ENCODE assay signal across 8 cellular contexts in genomic region chr1:84433253-84434080, GRCh38. TPM values are rescaled to one million over a fixed set of nuclear protein-coding genes. Genes with fewer than 3 reads are reported as not detected.
DNase-seq lines count a peak whose midpoint lies in the region; ATAC-seq and TF ChIP-seq lines count a peak whose summit lies in the region.

No MANE protein-coding gene starts in this region.

- no peaks in the 10 kb centered on the region for H3K36me3 Mint-ChIP-seq in activated CD4-positive, alpha-beta T cell treated with anti-CD3 and anti-CD28 coated beads for 36 hours (ENCODE audit: low read depth)

- TF ChIP-seq CTCF in VCaP (conservative IDR thresholded peaks at IDR 0.05), result peak; percentile 88
- TF ChIP-seq CTCF in right lobe of liver (IDR thresholded peaks at IDR 0.05), result peak; percentile 71 to 79 (median 78)

- H3K27me3 ChIP-seq in right lobe of liver, result no peaks in the 10 kb centered on the region

- peak overlapping the region in 1 of 3 donors; percentile 23 for H3K4me3 ChIP-seq in right lobe of liver

- peak; percentile 65 for DNase-seq in activated CD4-positive, alpha-beta T cell treated with anti-CD3 and anti-CD28 coated beads for 36 hours
- DNase-seq in activated CD4-positive, alpha-beta T cell treated with anti-CD3 and anti-CD28 coated beads for 1 hour, result no peak
- DNase-seq in NCI-H2196 treated with DMSO at 0.1 percent for 48 hours (lab: John Stamatoyannopoulos, UW; ENCODE audit: unreplicated experiment) (peak; percentile 88), dermis blood vessel endothelial cell (peak; percentile 90), right lobe of liver (peak in 2 of 3 donors; percentile 31 to 56)
- DNase-seq in stimulated activated CD8-positive, alpha-beta memory T cell treated with anti-CD3 and anti-CD28 coated beads, Interleukin-7, amount 100 ng/mL, for 1 hour (ENCODE audit: low read depth in 2 of 2), result peak; percentile 9 to 23

- no peaks in the 10 kb centered on the region for H3K9me3 ChIP-seq in right lobe of liver

- H3K4me1 ChIP-seq in right lobe of liver, result peaks cover 0 to 8% (median 3%) of the 10 kb centered on the region in 4 donors

- H3K27ac ChIP-seq in VCaP, result peak overlapping the region; percentile 93
- no peak overlapping the region for H3K27ac ChIP-seq in right lobe of liver

- POLR2A ChIA-PET in activated CD4-positive, alpha-beta T cell treated with anti-CD3 and anti-CD28 coated beads for 36 hours (lab: Charles Lee), result interaction anchor here (0.9 kb wide), 1 partner anchor 186 kb away, joined by 4 read pairs; no protein-coding TSS in a partner anchor

- no peaks in the 10 kb centered on the region for H3K36me3 ChIP-seq in right lobe of liver

- H3K9me3 Mint-ChIP-seq in activated CD4-positive, alpha-beta T cell treated with anti-CD3 and anti-CD28 coated beads for 36 hours (ENCODE audit: low read depth), result peaks cover 5% of the 10 kb centered on the region

- H3K27me3 Mint-ChIP-seq in activated CD4-positive, alpha-beta T cell treated with anti-CD3 and anti-CD28 coated beads for 36 hours, result no peaks in the 10 kb centered on the region

- no peak for TF ChIP-seq POLR2A in right lobe of liver (IDR thresholded peaks at IDR 0.05)

- 12% methylated on average over 11 of the region's 11 CpGs for WGBS in right lobe of liver (ENCODE audit: insufficient coverage, low coverage, low lambda C conversion rate, missing lambda C conversion rate)

- peaks cover 18% of the 10 kb centered on the region for H3K4me1 Mint-ChIP-seq in activated CD4-positive, alpha-beta T cell treated with anti-CD3 and anti-CD28 coated beads for 36 hours

- ATAC-seq in activated CD4-positive, alpha-beta T cell treated with anti-CD3 and anti-CD28 coated beads for 36 hours, result peak; percentile 76
- ATAC-seq in HG02973 (IDR thresholded peaks at IDR 0.05; ENCODE audit: unreplicated experiment) (peak; percentile 68), right lobe of liver (peak; percentile 88 to 92 (median 90))

- CTCF ChIA-PET in activated CD4-positive, alpha-beta T cell treated with anti-CD3 and anti-CD28 coated beads for 36 hours (lab: Charles Lee), result interaction anchor here (0.6 to 7.8 kb wide), 24 partner anchors 9 to 504 kb away, joined by 3 to 74 read pairs (median 4); partner anchors contain the start of genes PRKACB and RPF1

- peak overlapping the region; percentile 48 for H3K4me3 Mint-ChIP-seq in activated CD4-positive, alpha-beta T cell treated with anti-CD3 and anti-CD28 coated beads for 36 hours

- peak overlapping the region; percentile 32 for H3K27ac Mint-ChIP-seq in activated CD4-positive, alpha-beta T cell treated with anti-CD3 and anti-CD28 coated beads for 36 hours

- intact Hi-C loops in activated CD4-positive, alpha-beta T cell treated with anti-CD3 and anti-CD28 coated beads for 36 hours (cut with DNase I, micrococcal nuclease), result loop anchor here (1.0 to 10.0 kb wide), 9 partner anchors 129 to 526 kb away; partner anchors contain the start of genes SAMD13 (in 1 of the 2) and TTLL7 (in 1 of the 2)
- intact Hi-C loops in right lobe of liver (cut with DNase I), result loop anchor here in 1 of 2 donors (10.0 kb wide), 1 partner anchor 289 kb away; the partner anchor contains the start of gene PRKACB

RNA-seq across cellular contexts. Expression of gene DNASE2B, which starts 35.2 kb away (rescaled TPM):
- total RNA-seq in activated CD4-positive, alpha-beta T cell treated with anti-CD3 and anti-CD28 coated beads for 36 hours, result not detected
- total RNA-seq in dermis blood vessel endothelial cell (not detected in 2 replicates), right lobe of liver (under 1 TPM in 3 of 6 experiments, not detected in 3; 0.17 to 0.25 (median 0.25) TPM)

RNA-seq across cellular contexts. Expression of gene RPF1, which starts 45.6 kb away (rescaled TPM):
- total RNA-seq in activated CD4-positive, alpha-beta T cell treated with anti-CD3 and anti-CD28 coated beads for 36 hours, result 10 to 100 TPM; 59.1 to 70.2 TPM
- total RNA-seq in dermis blood vessel endothelial cell (32.7 and 36.2 TPM in 2 replicates), right lobe of liver (10 to 100 TPM in 5 of 6 experiments, 1 to 10 TPM in 1; 8.6 to 29.7 (median 14.0) TPM)
